ENCODE assay signal across 2 cellular contexts in genomic region chr13:106473174-106473573, GRCh38.
TF ChIP-seq lines count a peak whose summit lies in the region.

No MANE protein-coding gene starts in this region.

TF ChIP-seq in SK-N-SH, 30 proteins besides CTCF, POLR2A, EP300 and RAD21 (continued from another document):
- TF ChIP-seq, protein P1, sequence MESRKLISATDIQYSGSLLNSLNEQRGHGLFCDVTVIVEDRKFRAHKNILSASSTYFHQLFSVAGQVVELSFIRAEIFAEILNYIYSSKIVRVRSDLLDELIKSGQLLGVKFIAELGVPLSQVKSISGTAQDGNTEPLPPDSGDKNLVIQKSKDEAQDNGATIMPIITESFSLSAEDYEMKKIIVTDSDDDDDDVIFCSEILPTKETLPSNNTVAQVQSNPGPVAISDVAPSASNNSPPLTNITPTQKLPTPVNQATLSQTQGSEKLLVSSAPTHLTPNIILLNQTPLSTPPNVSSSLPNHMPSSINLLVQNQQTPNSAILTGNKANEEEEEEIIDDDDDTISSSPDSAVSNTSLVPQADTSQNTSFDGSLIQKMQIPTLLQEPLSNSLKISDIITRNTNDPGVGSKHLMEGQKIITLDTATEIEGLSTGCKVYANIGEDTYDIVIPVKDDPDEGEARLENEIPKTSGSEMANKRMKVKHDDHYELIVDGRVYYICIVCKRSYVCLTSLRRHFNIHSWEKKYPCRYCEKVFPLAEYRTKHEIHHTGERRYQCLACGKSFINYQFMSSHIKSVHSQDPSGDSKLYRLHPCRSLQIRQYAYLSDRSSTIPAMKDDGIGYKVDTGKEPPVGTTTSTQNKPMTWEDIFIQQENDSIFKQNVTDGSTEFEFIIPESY (IDR thresholded peaks at IDR 0.05; ENCODE audit: borderline replicate concordance, low read depth) = no peak
- TF ChIP-seq RXRA (IDR thresholded peaks at IDR 0.05; ENCODE audit: borderline replicate concordance, low read depth) = no peak
- TF ChIP-seq MEF2A (IDR thresholded peaks at IDR 0.05; ENCODE audit: borderline replicate concordance, low read depth) = no peak
- no peak for TF ChIP-seq FOXM1 (IDR thresholded peaks at IDR 0.05; ENCODE audit: low read depth)
- no peak for TF ChIP-seq MXI1 (IDR thresholded peaks at IDR 0.05; ENCODE audit: low read depth, low read length)
- TF ChIP-seq FOXJ3 (CRISPR knock-in tag; IDR thresholded peaks at IDR 0.05) = no peak
- no peak for TF ChIP-seq SMC3 (IDR thresholded peaks at IDR 0.05; ENCODE audit: low read depth, low read length)
- no peak for TF ChIP-seq TAF1 (IDR thresholded peaks at IDR 0.05; ENCODE audit: borderline replicate concordance, low read depth, low read length)
- TF ChIP-seq SIN3A (IDR thresholded peaks at IDR 0.05; ENCODE audit: borderline replicate concordance, low read depth, low read length) = no peak
- TF ChIP-seq USF2 (IDR thresholded peaks at IDR 0.05; ENCODE audit: borderline replicate concordance, low read depth, low read length) = no peak
- no peak for TF ChIP-seq ELF1 (IDR thresholded peaks at IDR 0.05)
- TF ChIP-seq RFX5 (IDR thresholded peaks at IDR 0.05; ENCODE audit: low read length) = no peak
- TF ChIP-seq TCF12 (IDR thresholded peaks at IDR 0.05) = no peak
- no peak for TF ChIP-seq GABPA (IDR thresholded peaks at IDR 0.05; ENCODE audit: low read depth)

TF ChIP-seq in SK-N-SH treated with all-trans-retinoic acid at 6 μM for 48 hours, 23 proteins besides CTCF, POLR2A, EP300 and RAD21 (continued from another document):
- TF ChIP-seq, protein P2, sequence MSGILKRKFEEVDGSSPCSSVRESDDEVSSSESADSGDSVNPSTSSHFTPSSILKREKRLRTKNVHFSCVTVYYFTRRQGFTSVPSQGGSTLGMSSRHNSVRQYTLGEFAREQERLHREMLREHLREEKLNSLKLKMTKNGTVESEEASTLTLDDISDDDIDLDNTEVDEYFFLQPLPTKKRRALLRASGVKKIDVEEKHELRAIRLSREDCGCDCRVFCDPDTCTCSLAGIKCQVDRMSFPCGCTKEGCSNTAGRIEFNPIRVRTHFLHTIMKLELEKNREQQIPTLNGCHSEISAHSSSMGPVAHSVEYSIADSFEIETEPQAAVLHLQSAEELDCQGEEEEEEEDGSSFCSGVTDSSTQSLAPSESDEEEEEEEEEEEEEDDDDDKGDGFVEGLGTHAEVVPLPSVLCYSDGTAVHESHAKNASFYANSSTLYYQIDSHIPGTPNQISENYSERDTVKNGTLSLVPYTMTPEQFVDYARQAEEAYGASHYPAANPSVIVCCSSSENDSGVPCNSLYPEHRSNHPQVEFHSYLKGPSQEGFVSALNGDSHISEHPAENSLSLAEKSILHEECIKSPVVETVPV (CRISPR knock-in tag; IDR thresholded peaks at IDR 0.05) = no peak
- TF ChIP-seq ISL1 (CRISPR knock-in tag; IDR thresholded peaks at IDR 0.05) (no peak), PPARA (CRISPR knock-in tag; IDR thresholded peaks at IDR 0.05; ENCODE audit: borderline replicate concordance) (no peak), OSR1 (CRISPR knock-in tag; IDR thresholded peaks at IDR 0.05) (no peak), ARNTL (CRISPR knock-in tag; IDR thresholded peaks at IDR 0.05; ENCODE audit: borderline replicate concordance, low read depth) (no peak)
